ENCODE assay signal across 8 cellular contexts in the genomic region with DNA sequence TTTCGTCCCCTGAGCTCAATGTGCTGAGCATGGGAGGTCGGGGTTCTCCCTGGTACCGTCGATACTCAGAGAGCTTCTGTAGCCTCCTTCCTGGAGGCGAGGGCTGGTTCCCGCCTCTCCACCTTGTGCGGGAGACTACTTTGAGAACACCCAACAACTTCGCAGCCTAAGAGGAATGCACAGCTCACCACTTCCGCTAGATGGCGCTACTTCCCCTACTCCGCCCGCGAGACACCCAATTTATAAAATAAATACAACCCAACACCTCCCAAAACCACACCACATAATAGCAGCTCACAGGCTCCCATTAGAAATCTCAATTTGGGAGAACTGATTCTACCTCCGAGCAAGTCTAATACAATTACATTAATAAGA. TPM values are rescaled to one million over a fixed set of nuclear protein-coding genes. Genes with fewer than 3 reads are reported as not detected.
DNase-seq lines count a peak whose midpoint lies in the region; ATAC-seq and TF ChIP-seq lines count a peak whose summit lies in the region.

No MANE protein-coding gene starts in this region.

- H3K36me3 Mint-ChIP-seq in IgD-negative memory B cell (peaks cover 1% of the 10 kb centered on the region), glutamatergic neuron (ENCODE audit: unreplicated experiment) (peaks cover 6% of the 10 kb centered on the region)
- no peaks in the 10 kb centered on the region for H3K36me3 Mint-ChIP-seq in activated naive CD4-positive, alpha-beta T cell treated with anti-CD3 and anti-CD28 coated beads for 36 hours (ENCODE audit: low read depth)

- H3K9me3 ChIP-seq in osteoblast (ENCODE audit: low read depth, low read length) (no peaks in the 10 kb centered on the region), thymus (ENCODE audit: control insufficient read depth) (no peaks in the 10 kb centered on the region)

- peaks cover 9 to 14% (median 11%) of the 10 kb centered on the region in 3 donors for H3K4me1 Mint-ChIP-seq in IgD-negative memory B cell
- peaks cover 6% of the 10 kb centered on the region for H3K4me1 Mint-ChIP-seq in activated naive CD4-positive, alpha-beta T cell treated with anti-CD3 and anti-CD28 coated beads for 36 hours (ENCODE audit: low read depth)
- H3K4me1 Mint-ChIP-seq in glutamatergic neuron (ENCODE audit: low read depth, unreplicated experiment): peaks cover 18% of the 10 kb centered on the region

- peak; percentile 54 for ATAC-seq in GM18909 (IDR thresholded peaks at IDR 0.05; ENCODE audit: poor library complexity, unreplicated experiment)

- CTCF ChIA-PET in RWPE1 (lab: Yijun Ruan, JAX): interaction anchor here (0.6 to 2.0 kb wide), 22 partner anchors 9 to 1032 kb away, joined by 3 to 22 read pairs (median 4); no protein-coding TSS in a partner anchor
- CTCF ChIA-PET in activated naive CD4-positive, alpha-beta T cell treated with anti-CD3 and anti-CD28 coated beads for 36 hours (lab: Charles Lee): interaction anchor here (0.6 to 2.8 kb wide), 32 partner anchors 10 to 1032 kb away, joined by 3 to 16 read pairs (median 4); no protein-coding TSS in a partner anchor

- H2AFZ ChIP-seq in osteoblast (ENCODE audit: low read length): no peak overlapping the region

- H3K27me3 Mint-ChIP-seq in IgD-negative memory B cell (peaks cover 59% of the 10 kb centered on the region), glutamatergic neuron (ENCODE audit: unreplicated experiment) (peaks cover 8% of the 10 kb centered on the region)
- peaks cover 56% of the 10 kb centered on the region for H3K27me3 Mint-ChIP-seq in activated naive CD4-positive, alpha-beta T cell treated with anti-CD3 and anti-CD28 coated beads for 36 hours (ENCODE audit: low read depth)

- H3K27me3 ChIP-seq in osteoblast (ENCODE audit: insufficient read depth, low read length): peaks cover 42% of the 10 kb centered on the region
- H3K27me3 ChIP-seq in thymus (ENCODE audit: control insufficient read depth, insufficient read depth): peaks cover 33% of the 10 kb centered on the region

- H3K4me3 Mint-ChIP-seq in IgD-negative memory B cell: peak overlapping the region; percentile 31 to 90 (median 66)
- peak overlapping the region; percentile 70 for H3K4me3 Mint-ChIP-seq in activated naive CD4-positive, alpha-beta T cell treated with anti-CD3 and anti-CD28 coated beads for 36 hours
- H3K4me3 Mint-ChIP-seq in glutamatergic neuron (ENCODE audit: unreplicated experiment): peak overlapping the region; percentile 85

- WGBS in thymus: 1% methylated on average over 14 of the region's 14 CpGs

- H3K27ac Mint-ChIP-seq in IgD-negative memory B cell (peak overlapping the region in 1 of 3 donors; percentile 24), glutamatergic neuron (ENCODE audit: unreplicated experiment) (peak overlapping the region; percentile 77)
- no peak overlapping the region for H3K27ac Mint-ChIP-seq in activated naive CD4-positive, alpha-beta T cell treated with anti-CD3 and anti-CD28 coated beads for 36 hours

- peak overlapping the region; percentile 39 for H3K4me2 ChIP-seq in osteoblast (ENCODE audit: insufficient read depth, low read length)

- TF ChIP-seq CTCF in RWPE1 (conservative IDR thresholded peaks at IDR 0.05; ENCODE audit: low read depth) (peak; percentile 95), glutamatergic neuron (IDR thresholded peaks at IDR 0.05; ENCODE audit: partially characterized antibody, unreplicated experiment) (peak; percentile 97), osteoblast (IDR thresholded peaks at IDR 0.05; ENCODE audit: extremely low read depth, low read depth, low read length) (peak; percentile 77)

- peak; percentile 81 for DNase-seq in AG08396 (ENCODE audit: low spot score)
- peak; percentile 74 for DNase-seq in RWPE1 (ENCODE audit: low spot score)
- DNase-seq in activated naive CD4-positive, alpha-beta T cell treated with anti-CD3 and anti-CD28 coated beads for 36 hours: peak; percentile 88
- peak; percentile 81 for DNase-seq in glutamatergic neuron
- DNase-seq in osteoblast (ENCODE audit: insufficient read length, low spot score, missing footprints): peak; percentile 91

- H3K4me1 ChIP-seq in osteoblast (ENCODE audit: insufficient read depth, low read length) (no peaks in the 10 kb centered on the region), thymus (ENCODE audit: control insufficient read depth, insufficient read depth, low read length) (peaks cover 7% of the 10 kb centered on the region)

- H3K9me3 Mint-ChIP-seq in IgD-negative memory B cell (no peaks in the 10 kb centered on the region), glutamatergic neuron (ENCODE audit: unreplicated experiment) (peaks cover 18% of the 10 kb centered on the region)
- H3K9me3 Mint-ChIP-seq in activated naive CD4-positive, alpha-beta T cell treated with anti-CD3 and anti-CD28 coated beads for 36 hours: no peaks in the 10 kb centered on the region

- H4K20me1 ChIP-seq in osteoblast (ENCODE audit: insufficient read depth, low read length): no peaks in the 10 kb centered on the region

- no peak overlapping the region for H3K4me3 ChIP-seq in osteoblast (ENCODE audit: insufficient read depth, low read length)
- peak overlapping the region; percentile 58 for H3K4me3 ChIP-seq in thymus (ENCODE audit: low read length)

- intact Hi-C loops in activated naive CD4-positive, alpha-beta T cell treated with anti-CD3 and anti-CD28 coated beads for 36 hours (cut with micrococcal nuclease): loop anchor here (1.0 to 10.0 kb wide), 7 partner anchors 58 to 1032 kb away; no protein-coding TSS in a partner anchor

- no peaks in the 10 kb centered on the region for H3K79me2 ChIP-seq in osteoblast (ENCODE audit: insufficient read depth, low read length)

- H3K27ac ChIP-seq in RWPE1 (no peak overlapping the region), osteoblast (ENCODE audit: low read depth, low read length) (no peak overlapping the region), thymus (ENCODE audit: low read depth) (no peak overlapping the region)

- POLR2A ChIA-PET in RWPE1 (lab: Yijun Ruan, JAX; ENCODE audit: low non-redundant PET): no interaction called here

- no peaks in the 10 kb centered on the region for H3K36me3 ChIP-seq in osteoblast (ENCODE audit: insufficient read depth, low read length)
- H3K36me3 ChIP-seq in thymus (ENCODE audit: control insufficient read depth, insufficient read depth): no peaks in the 10 kb centered on the region

RNA-seq across cellular contexts. Expression of a gene that starts 1.2 kb away (rescaled TPM):
- not detected for polyA plus RNA-seq in IgD-negative memory B cell
- under 1 TPM; 0.47 to 0.69 TPM for total RNA-seq in activated naive CD4-positive, alpha-beta T cell treated with anti-CD3 and anti-CD28 coated beads for 36 hours
- total RNA-seq in glutamatergic neuron (ENCODE audit: unreplicated experiment): 56.6 TPM
- total RNA-seq in osteoblast: 2.5 and 3.2 TPM in 2 replicates
- polyA plus RNA-seq in thymus: 5.7 TPM

Comparison
In these comparisons a context has a peak if more than half of its experiments do, and no peak if none do; other contexts are left out.
1. RNA of a gene that starts 1.2 kb away (total RNA-seq): 56.6 TPM in glutamatergic neuron (single experiment); 2.5 to 3.2 TPM in osteoblast and 0.47 to 0.69 TPM in activated naive CD4-positive, alpha-beta T cell treated with anti-CD3 and anti-CD28 coated beads for 36 hours; every median in the first group is over 10 times any median in the second.
2. Peak in every context shown above with its lines, with median percentiles within 50 percentile points of each other: DNase-seq, H3K4me3 Mint-ChIP-seq and CTCF ChIP-seq.